8 cellular contexts compared by ENCODE assay signal in genomic region chr1:182588460-182589396, GRCh38. TPM values are rescaled to one million over a fixed set of nuclear protein-coding genes. Genes with fewer than 3 reads are reported as not detected.
DNase-seq lines count a peak whose midpoint lies in the region; ATAC-seq and TF ChIP-seq lines count a peak whose summit lies in the region.

TSS of gene RNASEL (minus strand) at chr1:182589256. CDS start at chr1:182586806, 2,450 bp downstream.

- H3K9me3 ChIP-seq in left ventricle myocardium inferior (replicated peaks) = no peaks in the 10 kb centered on the region

- H3K36me3 ChIP-seq in left ventricle myocardium inferior = peaks cover 5% of the 10 kb centered on the region

- H3K4me3 ChIP-seq in left ventricle myocardium inferior = peak within 1 kb of the TSS; percentile 79

- ATAC-seq in GM19452 (IDR thresholded peaks at IDR 0.05; ENCODE audit: unreplicated experiment) (peak; percentile 90), HG03521 (IDR thresholded peaks at IDR 0.05; ENCODE audit: unreplicated experiment) (peak; percentile 73)

- TF ChIP-seq CTCF in left ventricle myocardium inferior (IDR thresholded peaks at IDR 0.05; ENCODE audit: borderline replicate concordance) = no peak
- no peak for TF ChIP-seq CTCF in GM10266 (IDR thresholded peaks at IDR 0.05; ENCODE audit: control insufficient read depth, insufficient read depth, low read depth, missing control alignments)

- intact Hi-C loops in left ventricle myocardium inferior (cut with micrococcal nuclease) (no loop called here), posterior cingulate gyrus (cut with DNase I) (no loop called here)

- peaks cover 38% of the 10 kb centered on the region for H3K4me1 ChIP-seq in left ventricle myocardium inferior

- no peaks in the 10 kb centered on the region for H3K27me3 ChIP-seq in left ventricle myocardium inferior (ENCODE audit: low read depth)

- peak within 1 kb of the TSS; percentile 94 for H3K27ac ChIP-seq in left ventricle myocardium inferior (replicated peaks)

- DNase-seq in D341Med (ENCODE audit: low spot score) (peak; percentile 53), SKM-1 treated with dmso at 0.1 percent for 144 hours (lab: John Stamatoyannopoulos, UW; ENCODE audit: unreplicated experiment) (peak; percentile 82), amniotic stem cell (lab: John Stamatoyannopoulos, UW) (peak; percentile 45), left ventricle myocardium inferior (peak; percentile 68), posterior cingulate gyrus (peak; percentile 48 to 96 (median 72)), GM10266 (ENCODE audit: extremely low spot score) (no peak)

RNA-seq across cellular contexts. Expression of gene RNASEL, which starts in this region (rescaled TPM):
- total RNA-seq in left ventricle myocardium inferior = 3.5 TPM
